Comparison of ENCODE assay signal across 1 cellular context in the genomic region with DNA sequence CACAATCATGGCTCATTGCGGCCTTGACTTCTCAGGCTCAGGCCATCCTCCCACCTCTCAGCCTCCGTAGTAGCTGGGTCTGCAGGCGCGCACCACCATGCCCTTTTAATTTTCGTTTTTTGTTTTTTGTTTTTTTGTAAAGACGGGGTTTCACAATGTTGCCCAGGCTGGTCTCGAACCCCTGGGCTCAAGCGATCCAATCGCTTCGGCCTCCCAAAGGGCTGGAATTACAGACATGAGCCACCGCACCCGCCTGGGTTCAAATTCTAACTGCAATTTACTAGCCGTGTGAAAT.
TF ChIP-seq lines count a peak whose summit lies in the region.

No MANE protein-coding gene starts in this region.

TF ChIP-seq in IMR-90, 13 proteins besides CTCF, POLR2A, EP300 and RAD21 (continued from another document):
- TF ChIP-seq, protein P1, sequence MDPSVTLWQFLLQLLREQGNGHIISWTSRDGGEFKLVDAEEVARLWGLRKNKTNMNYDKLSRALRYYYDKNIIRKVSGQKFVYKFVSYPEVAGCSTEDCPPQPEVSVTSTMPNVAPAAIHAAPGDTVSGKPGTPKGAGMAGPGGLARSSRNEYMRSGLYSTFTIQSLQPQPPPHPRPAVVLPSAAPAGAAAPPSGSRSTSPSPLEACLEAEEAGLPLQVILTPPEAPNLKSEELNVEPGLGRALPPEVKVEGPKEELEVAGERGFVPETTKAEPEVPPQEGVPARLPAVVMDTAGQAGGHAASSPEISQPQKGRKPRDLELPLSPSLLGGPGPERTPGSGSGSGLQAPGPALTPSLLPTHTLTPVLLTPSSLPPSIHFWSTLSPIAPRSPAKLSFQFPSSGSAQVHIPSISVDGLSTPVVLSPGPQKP (IDR thresholded peaks at IDR 0.05; ENCODE audit: borderline replicate concordance, low read depth, low read length), result no peak
- no peak for TF ChIP-seq MXI1 (IDR thresholded peaks at IDR 0.05; ENCODE audit: borderline replicate concordance, low read depth, low read length)
- no peak for TF ChIP-seq NFE2L2 (IDR thresholded peaks at IDR 0.05; ENCODE audit: low read depth, low read length)
- TF ChIP-seq CEBPB (IDR thresholded peaks at IDR 0.05; ENCODE audit: low read depth, low read length), result no peak
